Comparison of ENCODE assay signal across 8 cellular contexts in the genomic region with DNA sequence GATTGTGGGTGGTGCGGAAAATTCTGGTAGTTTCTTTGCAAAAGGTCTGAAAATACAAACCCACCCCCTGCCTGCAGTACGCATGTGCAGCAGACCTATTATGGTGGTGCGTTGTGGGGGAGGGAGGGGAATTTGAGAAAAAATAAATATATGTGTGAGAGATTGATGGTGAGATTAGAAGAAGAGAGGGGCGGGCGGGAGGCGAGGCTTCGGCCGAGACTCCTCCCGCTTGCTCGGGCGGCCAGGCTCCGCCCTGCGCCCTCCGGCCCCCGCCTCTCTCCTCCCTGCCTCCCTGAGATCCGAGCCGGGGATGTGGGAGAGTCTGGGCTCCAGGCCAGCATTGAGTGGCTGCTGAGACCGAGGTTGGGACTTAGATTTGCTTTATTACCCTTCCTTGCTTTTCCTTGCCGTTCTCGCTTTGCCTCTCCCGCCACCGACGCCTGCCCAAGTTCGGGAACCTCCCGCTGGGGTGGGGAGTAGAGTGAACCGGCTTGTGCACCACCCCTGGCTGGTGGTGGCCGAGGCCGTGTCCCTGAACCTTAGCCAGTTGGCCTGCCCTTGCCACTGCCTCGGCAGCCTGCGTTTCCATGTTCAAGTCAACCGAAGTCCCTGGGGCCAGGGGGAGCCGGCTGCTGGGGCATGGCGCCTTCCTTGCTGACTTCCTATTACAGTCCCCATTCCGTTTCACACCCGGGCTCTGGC. TPM values are rescaled to one million over a fixed set of nuclear protein-coding genes. Genes with fewer than 3 reads are reported as not detected.
A peak's percentile ranks its signal among the peaks of the same experiment; 100 is the strongest.
DNase-seq lines count a peak whose midpoint lies in the region; ATAC-seq and TF ChIP-seq lines count a peak whose summit lies in the region.

No MANE protein-coding gene starts in this region.

- peak overlapping the region; percentile 97 for H3K4me2 ChIP-seq in osteoblast (ENCODE audit: insufficient read depth, low read length)

- no peaks in the 10 kb centered on the region for H3K36me3 Mint-ChIP-seq in glutamatergic neuron (ENCODE audit: unreplicated experiment)

- intact Hi-C loops in testis (cut with DNase I; ENCODE audit: low total_unique reads), result no loop called here

- WGBS in testis, 2 donors, result 1 to 2% methylated on average over 30 to 35 of the region's 35 CpGs

- DNase-seq in C1 segment of cervical spinal cord (lab: John Stamatoyannopoulos, UW), result peak in 13 of 14 donors; percentile 45 to 88 (median 77)
- DNase-seq in NAMALWA (ENCODE audit: low spot score), result peak; percentile 87
- peak; percentile 98 for DNase-seq in SK-N-DZ (ENCODE audit: low spot score)
- DNase-seq in activated naive CD4-positive, alpha-beta T cell treated with anti-CD3 and anti-CD28 coated beads, Interleukin-2, amount 50 U/mL, for 16 hours, result peak; percentile 92
- DNase-seq in glutamatergic neuron, result peak; percentile 90
- DNase-seq in osteoblast (ENCODE audit: insufficient read length, low spot score, missing footprints), result peak; percentile 99
- peak; percentile 95 for DNase-seq in testis

- H3K36me3 ChIP-seq in osteoblast (ENCODE audit: insufficient read depth, low read length) (peaks cover 29% of the 10 kb centered on the region), testis (ENCODE audit: low read depth, missing control alignments) (no peaks in the 10 kb centered on the region)

- peaks cover 20% of the 10 kb centered on the region for H4K20me1 ChIP-seq in osteoblast (ENCODE audit: insufficient read depth, low read length)

- H3K27ac Mint-ChIP-seq in glutamatergic neuron (ENCODE audit: unreplicated experiment), result no peak overlapping the region

- peak; percentile 53 for ATAC-seq in GM21529 (IDR thresholded peaks at IDR 0.05; ENCODE audit: unreplicated experiment)

- H3K4me3 Mint-ChIP-seq in glutamatergic neuron (ENCODE audit: unreplicated experiment), result no peak overlapping the region

- TF ChIP-seq CTCF in glutamatergic neuron (IDR thresholded peaks at IDR 0.05; ENCODE audit: partially characterized antibody, unreplicated experiment), result no peak
- no peak for TF ChIP-seq CTCF in osteoblast (IDR thresholded peaks at IDR 0.05; ENCODE audit: extremely low read depth, low read depth, low read length)
- TF ChIP-seq CTCF in testis (IDR thresholded peaks at IDR 0.05), result no peak

- peak overlapping the region; percentile 85 for H2AFZ ChIP-seq in osteoblast (ENCODE audit: low read length)

- H3K9me3 Mint-ChIP-seq in glutamatergic neuron (ENCODE audit: unreplicated experiment), result peaks cover 6% of the 10 kb centered on the region

- H3K4me1 Mint-ChIP-seq in glutamatergic neuron (ENCODE audit: low read depth, unreplicated experiment), result peaks cover 8% of the 10 kb centered on the region

- H3K27ac ChIP-seq in osteoblast (ENCODE audit: low read depth, low read length) (peak overlapping the region; percentile 79), testis (peak overlapping the region; percentile 87 to 91)

- H3K27me3 ChIP-seq in osteoblast (ENCODE audit: insufficient read depth, low read length), result no peaks in the 10 kb centered on the region
- no peaks in the 10 kb centered on the region for H3K27me3 ChIP-seq in testis

- H3K4me3 ChIP-seq in osteoblast (ENCODE audit: insufficient read depth, low read length) (peak overlapping the region; percentile 95), testis (peak overlapping the region; percentile 27 to 74)

- TF ChIP-seq POLR2A in testis (IDR thresholded peaks at IDR 0.05), result peak; percentile 0

- peaks cover 7% of the 10 kb centered on the region for H3K27me3 Mint-ChIP-seq in glutamatergic neuron (ENCODE audit: unreplicated experiment)

- H3K79me2 ChIP-seq in osteoblast (ENCODE audit: insufficient read depth, low read length), result peaks cover 36% of the 10 kb centered on the region

- H3K9me3 ChIP-seq in osteoblast (ENCODE audit: low read depth, low read length) (no peaks in the 10 kb centered on the region), testis (no peaks in the 10 kb centered on the region)

- H3K4me1 ChIP-seq in osteoblast (ENCODE audit: insufficient read depth, low read length) (peaks cover 44% of the 10 kb centered on the region), testis (peaks cover 49% of the 10 kb centered on the region)

RNA-seq across cellular contexts. Expression of gene CHD3, which starts 1.0 kb away (rescaled TPM):
- polyA plus RNA-seq in SK-N-DZ (2014; cell fraction: cytosol; rRNA removed), result 53.5 and 55.5 TPM in 2 replicates
- polyA plus RNA-seq in SK-N-DZ (2014; cell fraction: nucleus; rRNA removed), result 91.9 and 124 TPM in 2 replicates
- total RNA-seq in glutamatergic neuron (ENCODE audit: unreplicated experiment) (129 TPM), osteoblast (95.2 and 97.0 TPM in 2 replicates), testis (100 to 1,000 TPM; 111 to 123 TPM)
- 62.3 TPM for polyA plus RNA-seq in testis (ENCODE audit: insufficient read depth, low read depth, low replicate concordance)

RNA-seq across cellular contexts. Expression of gene RNF227, which starts 28.5 kb away (rescaled TPM):
- 4.1 and 4.3 TPM in 2 replicates for polyA plus RNA-seq in SK-N-DZ (2014; cell fraction: cytosol; rRNA removed)
- 1.7 and 3.0 TPM in 2 replicates for polyA plus RNA-seq in SK-N-DZ (2014; cell fraction: nucleus; rRNA removed)
- total RNA-seq in glutamatergic neuron (ENCODE audit: unreplicated experiment) (0.49 TPM), osteoblast (2.4 and 3.6 TPM in 2 replicates), testis (10 to 100 TPM; 16.2 to 27.9 TPM)
- 6.5 TPM for polyA plus RNA-seq in testis (ENCODE audit: insufficient read depth, low read depth, low replicate concordance)

RNA-seq across cellular contexts. Expression of gene CYB5D1, which starts 29.8 kb away (rescaled TPM):
- 7.8 and 9.6 TPM in 2 replicates for polyA plus RNA-seq in SK-N-DZ (2014; cell fraction: cytosol; rRNA removed)
- polyA plus RNA-seq in SK-N-DZ (2014; cell fraction: nucleus; rRNA removed), result 7.2 and 7.6 TPM in 2 replicates
- 9.2 TPM for total RNA-seq in glutamatergic neuron (ENCODE audit: unreplicated experiment)
- total RNA-seq in osteoblast, result 8.3 and 10.5 TPM in 2 replicates
- 10 to 100 TPM in 1 of 2 donors, 1 to 10 TPM in 1; 9.9 to 10.1 TPM for total RNA-seq in testis
- polyA plus RNA-seq in testis (ENCODE audit: insufficient read depth, low read depth, low replicate concordance), result 12.8 TPM

RNA-seq across cellular contexts. Expression of gene NAA38, which starts 30.3 kb away (rescaled TPM):
- 80.9 and 97.9 TPM in 2 replicates for polyA plus RNA-seq in SK-N-DZ (2014; cell fraction: cytosol; rRNA removed)
- polyA plus RNA-seq in SK-N-DZ (2014; cell fraction: nucleus; rRNA removed), result 68.3 and 123 TPM in 2 replicates
- 49.7 TPM for total RNA-seq in glutamatergic neuron (ENCODE audit: unreplicated experiment)
- 25.3 and 29.7 TPM in 2 replicates for total RNA-seq in osteoblast
- total RNA-seq in testis, result 10 to 100 TPM; 72.3 to 83.1 TPM
- 102 TPM for polyA plus RNA-seq in testis (ENCODE audit: insufficient read depth, low read depth, low replicate concordance)

RNA-seq across cellular contexts. Expression of gene TMEM88, which starts 32.8 kb away (rescaled TPM):
- 0.62 and 2.0 TPM in 2 replicates for polyA plus RNA-seq in SK-N-DZ (2014; cell fraction: cytosol; rRNA removed)
- polyA plus RNA-seq in SK-N-DZ (2014; cell fraction: nucleus; rRNA removed), result 3.2 and 4.5 TPM in 2 replicates
- total RNA-seq in glutamatergic neuron (ENCODE audit: unreplicated experiment), result 23.7 TPM
- 0.29 and 0.36 TPM in 2 replicates for total RNA-seq in osteoblast
- total RNA-seq in testis, result 1 to 10 TPM; 4.6 to 7.4 TPM
- polyA plus RNA-seq in testis (ENCODE audit: insufficient read depth, low read depth, low replicate concordance), result 6.8 TPM

Comparison
In these comparisons a context has a peak if more than half of its experiments do, and no peak if none do; other contexts are left out.
1. Peak in every context shown above with its lines: DNase-seq, ATAC-seq, H3K4me3 ChIP-seq and H3K27ac ChIP-seq.